ENCODE assay signal across 25 cellular contexts in the genomic region with DNA sequence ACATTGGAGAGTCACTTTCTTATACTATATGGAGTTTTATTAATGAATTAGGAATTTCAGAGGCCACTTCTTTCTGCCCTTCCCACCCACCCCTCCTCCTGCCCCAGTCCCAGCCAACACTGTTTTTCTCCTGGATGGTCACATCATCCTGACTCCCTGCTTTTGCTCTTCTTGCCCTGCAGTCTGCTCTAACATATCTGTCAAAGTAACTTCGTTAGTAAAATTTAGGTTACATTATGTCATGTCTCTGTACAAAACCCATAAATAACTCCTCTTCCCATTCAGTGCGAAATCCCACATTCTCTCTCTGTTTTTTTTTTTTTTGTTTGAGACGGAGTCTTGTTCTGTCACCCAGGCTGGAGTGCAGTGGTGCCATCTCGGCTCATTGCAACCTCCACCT. TPM values are rescaled to one million over a fixed set of nuclear protein-coding genes. Genes with fewer than 3 reads are reported as not detected.
DNase-seq lines count a peak whose midpoint lies in the region; ATAC-seq and TF ChIP-seq lines count a peak whose summit lies in the region.
"Had no signal": no experiment of that assay in that cellular context is flagged by ENCODE, and none has a peak within 500 bp of the region (broad histone marks: within the 10 kb centered on the region; RNA-seq: fewer than 3 reads in every experiment).

No MANE protein-coding gene starts in this region.

- POLR2A ChIA-PET in CD4-positive, alpha-beta T cell (lab: Charles Lee): no interaction called here

- H3K27me3 ChIP-seq in CD4-positive, CD25-positive, alpha-beta regulatory T cell (ENCODE audit: control insufficient read depth, insufficient read depth, low read length): no peaks in the 10 kb centered on the region
- H3K27me3 ChIP-seq in CD4-positive, alpha-beta T cell (ENCODE audit: control insufficient read depth, insufficient read depth, low read length): no peaks in the 10 kb centered on the region
- H3K27me3 ChIP-seq in endodermal cell (ENCODE audit: control insufficient read depth, insufficient read depth, low read length, poor library complexity, severe bottlenecking): no peaks in the 10 kb centered on the region

- H3K4me3 ChIP-seq in CD4-positive, CD25-positive, alpha-beta regulatory T cell (ENCODE audit: low read depth, low read length): no peak overlapping the region
- H3K4me3 ChIP-seq in fibroblast of the aortic adventitia (ENCODE audit: low read depth, low read length) (no peak overlapping the region), endodermal cell (ENCODE audit: low read length) (no peak overlapping the region)
- H3K4me3 ChIP-seq: GM23248, K562 had no signal

- no peak overlapping the region for H3K9ac ChIP-seq in endodermal cell (ENCODE audit: extremely low read depth, low read length, poor library complexity, severe bottlenecking)
- H3K9ac ChIP-seq: GM23248 had no signal

- intact Hi-C loops in CD4-positive, alpha-beta T cell (cut with DNase I, micrococcal nuclease): no loop called here

- DNase-seq in CD4-positive, CD25-positive, alpha-beta regulatory T cell: no peak
- DNase-seq in CD4-positive, alpha-beta T cell: no peak
- DNase-seq in fibroblast of the aortic adventitia (ENCODE audit: low read depth): peak; percentile 17
- DNase-seq in activated CD4-positive, CD25-positive, alpha-beta regulatory T cell (lab: John Stamatoyannopoulos, UW): no peak
- DNase-seq in NCI-H146 (lab: John Stamatoyannopoulos, UW): no peak
- DNase-seq in glomerular visceral epithelial cell (ENCODE audit: extremely low spot score): no peak
- DNase-seq in endodermal cell: no peak
- DNase-seq: DMS153; GM23248; H9; Kasumi-1; NCI-H1092 treated with DMSO at 0.1 percent for 48 hours; NCI-H1436; NCI-H1930; NCI-H2107; NCI-H446 treated with DMSO at 0.1 percent for 48 hours; NCI-H526; NCI-H82; NK-92 treated with Interleukin-12 subunit alpha and Interleukin-12 subunit beta, amount 100 ng/mL, for 24 hours; PC-3 had no signal

- H3K36me3 Mint-ChIP-seq in CD4-positive, CD25-positive, alpha-beta regulatory T cell: peaks cover 50% of the 10 kb centered on the region
- peaks cover 84% of the 10 kb centered on the region for H3K36me3 Mint-ChIP-seq in CD4-positive, alpha-beta T cell (ENCODE audit: low read depth)
- H3K36me3 Mint-ChIP-seq in endodermal cell (ENCODE audit: low read depth): no peaks in the 10 kb centered on the region

- H3K27me3 Mint-ChIP-seq in CD4-positive, CD25-positive, alpha-beta regulatory T cell: no peaks in the 10 kb centered on the region
- no peaks in the 10 kb centered on the region for H3K27me3 Mint-ChIP-seq in CD4-positive, alpha-beta T cell
- no peaks in the 10 kb centered on the region for H3K27me3 Mint-ChIP-seq in endodermal cell (ENCODE audit: insufficient read depth)
- H3K27me3 Mint-ChIP-seq: B cell had no signal

- H3K36me3 ChIP-seq in CD4-positive, CD25-positive, alpha-beta regulatory T cell (ENCODE audit: control insufficient read depth, insufficient read depth, low read length): peaks cover 73% of the 10 kb centered on the region
- no peaks in the 10 kb centered on the region for H3K36me3 ChIP-seq in endodermal cell (ENCODE audit: control insufficient read depth, insufficient read depth, low read length)

- no peak for TF ChIP-seq CTCF in CD4-positive, alpha-beta T cell (IDR thresholded peaks at IDR 0.05)
- no peak for TF ChIP-seq CTCF in fibroblast of the aortic adventitia (IDR thresholded peaks at IDR 0.05; ENCODE audit: insufficient read depth, low read length)
- TF ChIP-seq CTCF in endodermal cell (conservative IDR thresholded peaks at IDR 0.05): no peak

- H3K27ac ChIP-seq in CD4-positive, CD25-positive, alpha-beta regulatory T cell (ENCODE audit: insufficient read depth, low read length, poor library complexity, severe bottlenecking): no peak overlapping the region
- no peak overlapping the region for H3K27ac ChIP-seq in CD4-positive, alpha-beta T cell (ENCODE audit: low read depth, low read length)
- H3K27ac ChIP-seq in endodermal cell (ENCODE audit: low read depth, low read length): no peak overlapping the region
- H3K27ac ChIP-seq: C4-2B, GM23248 had no signal

- no peak overlapping the region for H3K4me3 Mint-ChIP-seq in CD4-positive, CD25-positive, alpha-beta regulatory T cell
- no peak overlapping the region for H3K4me3 Mint-ChIP-seq in CD4-positive, alpha-beta T cell
- H3K4me3 Mint-ChIP-seq in endodermal cell: no peak overlapping the region
- H3K4me3 Mint-ChIP-seq: B cell, H9 had no signal

- no peaks in the 10 kb centered on the region for H3K4me1 ChIP-seq in CD4-positive, CD25-positive, alpha-beta regulatory T cell (ENCODE audit: control insufficient read depth, insufficient read depth, low read length, poor library complexity, severe bottlenecking)
- H3K4me1 ChIP-seq in endodermal cell (ENCODE audit: control insufficient read depth, insufficient read depth, low read length): no peaks in the 10 kb centered on the region

- no peaks in the 10 kb centered on the region for H3K9me3 Mint-ChIP-seq in CD4-positive, CD25-positive, alpha-beta regulatory T cell
- no peaks in the 10 kb centered on the region for H3K9me3 Mint-ChIP-seq in CD4-positive, alpha-beta T cell
- H3K9me3 Mint-ChIP-seq in endodermal cell: peaks cover 3% of the 10 kb centered on the region

- H3K9me3 ChIP-seq in CD4-positive, CD25-positive, alpha-beta regulatory T cell (ENCODE audit: control insufficient read depth in 2 of 2, low read length in 2 of 2): no peaks in the 10 kb centered on the region
- H3K9me3 ChIP-seq in CD4-positive, alpha-beta T cell (ENCODE audit: control insufficient read depth, low read length): no peaks in the 10 kb centered on the region
- H3K9me3 ChIP-seq in endodermal cell (ENCODE audit: control insufficient read depth, low read length): no peaks in the 10 kb centered on the region

- peaks cover 20 to 52% (median 42%) of the 10 kb centered on the region in 4 donors for H3K4me1 Mint-ChIP-seq in CD4-positive, CD25-positive, alpha-beta regulatory T cell
- H3K4me1 Mint-ChIP-seq in CD4-positive, alpha-beta T cell (ENCODE audit: low read depth): peaks cover 28% of the 10 kb centered on the region
- no peaks in the 10 kb centered on the region for H3K4me1 Mint-ChIP-seq in endodermal cell

- H3K27ac Mint-ChIP-seq in CD4-positive, CD25-positive, alpha-beta regulatory T cell: peak overlapping the region in 2 of 3 donors; percentile 47 to 86
- H3K27ac Mint-ChIP-seq in CD4-positive, alpha-beta T cell: peak overlapping the region; percentile 23
- no peak overlapping the region for H3K27ac Mint-ChIP-seq in endodermal cell
- H3K27ac Mint-ChIP-seq: B cell had no signal

- 91 to 100% methylated on average over 2 to 4 of the region's 4 CpGs for WGBS in endodermal cell (ENCODE audit: insufficient coverage in 1 of 2, insufficient read length in 1 of 2), 2 experiments

- CTCF ChIA-PET in CD4-positive, alpha-beta T cell (lab: Charles Lee): no interaction called here

- ATAC-seq in CD4-positive, CD25-positive, alpha-beta regulatory T cell (ENCODE audit: low read depth in 2 of 2): no peak
- ATAC-seq in CD4-positive, alpha-beta T cell (ENCODE audit: poor library complexity): no peak
- peak; percentile 90 for ATAC-seq in SK-N-SH treated with all-trans-retinoic acid at 6 μM for 48 hours
- ATAC-seq: HepG2, K562, PC-3 had no signal

TF ChIP-seq in SK-N-SH treated with all-trans-retinoic acid at 6 μM for 48 hours, 23 proteins besides CTCF, POLR2A, EP300 and RAD21:
- peak; percentile 80; the same call in 1 of the 2 replicates for TF ChIP-seq SNAI2 (CRISPR knock-in tag; IDR thresholded peaks at IDR 0.05)
- peak; percentile 90 for TF ChIP-seq ISL1 (CRISPR knock-in tag; IDR thresholded peaks at IDR 0.05)
- no peak for TF ChIP-seq ZNF565 (CRISPR knock-in tag; conservative IDR thresholded peaks at IDR 0.05; ENCODE audit: low read depth)
- no peak for TF ChIP-seq ESRRG (CRISPR knock-in tag; IDR thresholded peaks at IDR 0.05)
- no peak for TF ChIP-seq TOX (CRISPR knock-in tag; IDR thresholded peaks at IDR 0.05; ENCODE audit: borderline replicate concordance)
- TF ChIP-seq RARB (CRISPR knock-in tag; IDR thresholded peaks at IDR 0.05): 0 out of 2 replicates have a peak, but pooled peaks have one; percentile 66
- TF ChIP-seq, protein P1, sequence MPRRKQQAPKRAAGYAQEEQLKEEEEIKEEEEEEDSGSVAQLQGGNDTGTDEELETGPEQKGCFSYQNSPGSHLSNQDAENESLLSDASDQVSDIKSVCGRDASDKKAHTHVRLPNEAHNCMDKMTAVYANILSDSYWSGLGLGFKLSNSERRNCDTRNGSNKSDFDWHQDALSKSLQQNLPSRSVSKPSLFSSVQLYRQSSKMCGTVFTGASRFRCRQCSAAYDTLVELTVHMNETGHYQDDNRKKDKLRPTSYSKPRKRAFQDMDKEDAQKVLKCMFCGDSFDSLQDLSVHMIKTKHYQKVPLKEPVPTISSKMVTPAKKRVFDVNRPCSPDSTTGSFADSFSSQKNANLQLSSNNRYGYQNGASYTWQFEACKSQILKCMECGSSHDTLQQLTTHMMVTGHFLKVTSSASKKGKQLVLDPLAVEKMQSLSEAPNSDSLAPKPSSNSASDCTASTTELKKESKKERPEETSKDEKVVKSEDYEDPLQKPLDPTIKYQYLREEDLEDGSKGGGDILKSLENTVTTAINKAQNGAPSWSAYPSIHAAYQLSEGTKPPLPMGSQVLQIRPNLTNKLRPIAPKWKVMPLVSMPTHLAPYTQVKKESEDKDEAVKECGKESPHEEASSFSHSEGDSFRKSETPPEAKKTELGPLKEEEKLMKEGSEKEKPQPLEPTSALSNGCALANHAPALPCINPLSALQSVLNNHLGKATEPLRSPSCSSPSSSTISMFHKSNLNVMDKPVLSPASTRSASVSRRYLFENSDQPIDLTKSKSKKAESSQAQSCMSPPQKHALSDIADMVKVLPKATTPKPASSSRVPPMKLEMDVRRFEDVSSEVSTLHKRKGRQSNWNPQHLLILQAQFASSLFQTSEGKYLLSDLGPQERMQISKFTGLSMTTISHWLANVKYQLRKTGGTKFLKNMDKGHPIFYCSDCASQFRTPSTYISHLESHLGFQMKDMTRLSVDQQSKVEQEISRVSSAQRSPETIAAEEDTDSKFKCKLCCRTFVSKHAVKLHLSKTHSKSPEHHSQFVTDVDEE (CRISPR knock-in tag; IDR thresholded peaks at IDR 0.05): 0 out of 2 replicates have a peak, but pooled peaks have one; percentile 73
- no peak for TF ChIP-seq ZNF70 (CRISPR knock-in tag; IDR thresholded peaks at IDR 0.05)
- no peak for TF ChIP-seq TCF4 (CRISPR knock-in tag; IDR thresholded peaks at IDR 0.05; ENCODE audit: borderline replicate concordance)
- TF ChIP-seq ZFP30 (CRISPR knock-in tag; IDR thresholded peaks at IDR 0.05): no peak

RNA-seq across cellular contexts. Expression of a gene that starts 35.2 kb away (rescaled TPM):
- total RNA-seq in CD4-positive, CD25-positive, alpha-beta regulatory T cell: 1.2 TPM
- under 1 TPM in 2 of 4 donors, not detected in 2; 0.19 to 0.56 TPM for polyA plus RNA-seq in CD4-positive, CD25-positive, alpha-beta regulatory T cell
- under 1 TPM; 0.75 to 0.85 TPM for total RNA-seq in CD4-positive, alpha-beta T cell
- 4.6 and 7.3 TPM in 2 replicates for total RNA-seq in fibroblast of the aortic adventitia (ENCODE audit: low replicate concordance)
- total RNA-seq in endodermal cell: 10 to 100 TPM; 10.0 to 11.1 TPM
- 11.5 TPM for polyA plus RNA-seq in endodermal cell (2013, experiment 1 of 2)
- polyA plus RNA-seq in endodermal cell (2013, experiment 2 of 2): 10.0 TPM
- total RNA-seq: K562 had no signal
- polyA plus RNA-seq: K562 had no signal
